12 cellular contexts compared by ENCODE assay signal in genomic region chr16:86570542-86571196, GRCh38. TPM values are rescaled to one million over a fixed set of nuclear protein-coding genes. Genes with fewer than 3 reads are reported as not detected.
DNase-seq lines count a peak whose midpoint lies in the region; ATAC-seq and TF ChIP-seq lines count a peak whose summit lies in the region.
"Had no signal": no experiment of that assay in that cellular context is flagged by ENCODE, and none has a peak within 500 bp of the region (broad histone marks: within the 10 kb centered on the region; RNA-seq: fewer than 3 reads in every experiment).

No MANE protein-coding gene starts in this region.

- H4K8ac ChIP-seq in mesendoderm (ENCODE audit: low read depth, low read length) = no peak overlapping the region

- H3K4me1 ChIP-seq in right atrium auricular region (peaks cover 0 to 11% of the 10 kb centered on the region in 2 donors), mesendoderm (ENCODE audit: control insufficient read depth, low read depth, low read length) (peaks cover 12% of the 10 kb centered on the region)

- H3K36me3 ChIP-seq in right atrium auricular region = no peaks in the 10 kb centered on the region
- no peaks in the 10 kb centered on the region for H3K36me3 ChIP-seq in mesendoderm (ENCODE audit: control insufficient read depth, insufficient read depth, low read length)

- peaks cover 35% of the 10 kb centered on the region for H3K36me3 Mint-ChIP-seq in chondrocyte (ENCODE audit: low read depth)

- no peaks in the 10 kb centered on the region for H3K9me3 ChIP-seq in right atrium auricular region

- no peak overlapping the region for H2BK5ac ChIP-seq in mesendoderm (ENCODE audit: low read length)

- peaks cover 54% of the 10 kb centered on the region for H3K4me1 Mint-ChIP-seq in chondrocyte (ENCODE audit: low read depth)

- no peaks in the 10 kb centered on the region for H3K79me1 ChIP-seq in mesendoderm (ENCODE audit: low read length)

- ATAC-seq in left ventricle myocardium superior = no peak
- no peak for ATAC-seq in HG03175 (IDR thresholded peaks at IDR 0.05; ENCODE audit: unreplicated experiment)
- no peak for ATAC-seq in GM21360 (IDR thresholded peaks at IDR 0.05; ENCODE audit: unreplicated experiment)
- no peak for ATAC-seq in HG02678 (IDR thresholded peaks at IDR 0.05; ENCODE audit: unreplicated experiment)

- no peaks in the 10 kb centered on the region for H3K27me3 Mint-ChIP-seq in chondrocyte (ENCODE audit: low read depth)

- no peak overlapping the region for H3K18ac ChIP-seq in mesendoderm (ENCODE audit: low read length)

- H3K9ac ChIP-seq in mesendoderm (ENCODE audit: low read length) = no peak overlapping the region

- TF ChIP-seq CTCF in right atrium auricular region (IDR thresholded peaks at IDR 0.05) (no peak), chondrocyte (IDR thresholded peaks at IDR 0.05) (no peak)

- H3K4me2 ChIP-seq in mesendoderm (ENCODE audit: low read length) = no peak overlapping the region

- no peak overlapping the region for H2BK15ac ChIP-seq in mesendoderm (replicated peaks; ENCODE audit: low read depth)

- H2BK120ac ChIP-seq in mesendoderm (ENCODE audit: low read depth, low read length) = no peak overlapping the region

- no peaks in the 10 kb centered on the region for H3K79me2 ChIP-seq in mesendoderm (ENCODE audit: control insufficient read depth, insufficient read depth, low read length)

- no peak overlapping the region for H2AK5ac ChIP-seq in mesendoderm (ENCODE audit: low read length)

- H3K4me3 ChIP-seq in right atrium auricular region (peak overlapping the region; percentile 53 to 59), mesendoderm (ENCODE audit: low read length) (no peak overlapping the region)

- DNase-seq in right atrium auricular region (ENCODE audit: low spot score) = no peak
- no peak for DNase-seq in left ventricle myocardium superior
- DNase-seq in chondrocyte (ENCODE audit: low spot score) = no peak
- DNase-seq in mesendoderm = peak; percentile 33
- DNase-seq in NCI-H226 = no peak
- DNase-seq: activated naive CD4-positive, alpha-beta T cell treated with anti-CD3 and anti-CD28 coated beads, Interleukin-2, amount 50 U/mL, for 16 hours; hypothalamus; small intestine had no signal

- H3K23ac ChIP-seq in mesendoderm (ENCODE audit: low read length) = no peak overlapping the region

- no peaks in the 10 kb centered on the region for H3K9me3 Mint-ChIP-seq in chondrocyte (ENCODE audit: low read depth)

- peak overlapping the region; percentile 17 for H3K56ac ChIP-seq in mesendoderm (ENCODE audit: low read length)

- intact Hi-C loops in left ventricle myocardium superior (cut with micrococcal nuclease) = loop anchor here (10.0 kb wide), 1 partner anchor 184 kb away; no protein-coding TSS in a partner anchor

- no CpG with 5 or more reads among the region's 16 CpGs for WGBS in mesendoderm (ENCODE audit: extremely low coverage, insufficient coverage, low lambda C conversion rate)

- peak overlapping the region; percentile 91 for H3K4me3 Mint-ChIP-seq in chondrocyte (ENCODE audit: unreplicated experiment)

- peak overlapping the region; percentile 61 to 90 for H3K27ac ChIP-seq in right atrium auricular region
- no peak overlapping the region for H3K27ac ChIP-seq in mesendoderm (ENCODE audit: low read depth, low read length)

- H3K27ac Mint-ChIP-seq in chondrocyte (ENCODE audit: unreplicated experiment) = peak overlapping the region; percentile 99

- no peak overlapping the region for H3K4ac ChIP-seq in mesendoderm (ENCODE audit: low read depth, low read length)

- no peak overlapping the region for H4K5ac ChIP-seq in mesendoderm (ENCODE audit: low read length)

- peaks cover 0 to 2% of the 10 kb centered on the region in 2 donors for H3K27me3 ChIP-seq in right atrium auricular region
- H3K27me3 ChIP-seq in mesendoderm (ENCODE audit: insufficient read depth, low read length, poor library complexity) = peaks cover 78% of the 10 kb centered on the region

RNA-seq across cellular contexts. Expression of gene FOXC2, which starts 4.0 kb away (rescaled TPM):
- 1 to 10 TPM; 2.6 to 2.9 TPM for total RNA-seq in right atrium auricular region
- total RNA-seq in left ventricle myocardium superior = 1.9 TPM
- total RNA-seq in chondrocyte = 70.4 to 84.2 TPM (median 77.8 TPM) in 3 replicates
- polyA plus RNA-seq in mesendoderm (2013, experiment 1 of 2) = 1.7 TPM
- 1.7 TPM for polyA plus RNA-seq in mesendoderm (2013, experiment 2 of 2)
- total RNA-seq: activated CD8-positive, alpha-beta memory T cell treated with anti-CD3 and anti-CD28 coated beads for 36 hours had no signal

RNA-seq across cellular contexts. Expression of gene FOXL1, which starts 7.7 kb away (rescaled TPM):
- total RNA-seq in right atrium auricular region (1 to 10 TPM in 1 of 2 donors, under 1 TPM in 1; 0.85 to 1.3 TPM), left ventricle myocardium superior (0.32 TPM), chondrocyte (7.7 to 10.1 TPM (median 8.1 TPM) in 3 replicates)
- polyA plus RNA-seq in mesendoderm (2013, experiment 1 of 2) = 0.27 TPM
- polyA plus RNA-seq in mesendoderm (2013, experiment 2 of 2) = 0.35 TPM
- total RNA-seq: activated CD8-positive, alpha-beta memory T cell treated with anti-CD3 and anti-CD28 coated beads for 36 hours had no signal

RNA-seq across cellular contexts. Expression of gene MTHFSD, which starts 15.6 kb away (rescaled TPM):
- total RNA-seq in right atrium auricular region = 1 to 10 TPM; 7.8 to 8.3 TPM
- total RNA-seq in left ventricle myocardium superior = 12.6 TPM
- total RNA-seq in chondrocyte = 8.1 to 13.2 TPM (median 8.5 TPM) in 3 replicates
- polyA plus RNA-seq in mesendoderm (2013, experiment 1 of 2) = 5.5 TPM
- 6.0 TPM for polyA plus RNA-seq in mesendoderm (2013, experiment 2 of 2)

Comparison
In these comparisons a context has a peak if more than half of its experiments do, and no peak if none do; other contexts are left out.
1. RNA of gene FOXC2, which starts 4.0 kb away (total RNA-seq): 70.4 to 84.2 TPM in chondrocyte; 2.6 to 2.9 TPM in right atrium auricular region and 1.9 TPM in left ventricle myocardium superior (single experiment); every median in the first group is over 10 times any median in the second.